ENCODE assay signal across 19 cellular contexts in genomic region chr14:58785741-58786140, GRCh38.
DNase-seq lines count a peak whose midpoint lies in the region; ATAC-seq, FAIRE-seq and TF ChIP-seq lines count a peak whose summit lies in the region.
"Had no signal": no experiment of that assay in that cellular context is flagged by ENCODE, and none has a peak within 500 bp of the region (broad histone marks: within the 10 kb centered on the region; RNA-seq: fewer than 3 reads in every experiment).

No MANE protein-coding gene starts in this region.

- peaks cover 6% of the 10 kb centered on the region for H3K27me3 ChIP-seq in bronchial epithelial cell (ENCODE audit: control insufficient read depth, insufficient read depth, low read length)
- no peaks in the 10 kb centered on the region for H3K27me3 ChIP-seq in sigmoid colon
- H3K27me3 ChIP-seq: BLaER1 had no signal

- H3K27me3 Mint-ChIP-seq in nephron (ENCODE audit: low read depth): no peaks in the 10 kb centered on the region
- H3K27me3 Mint-ChIP-seq: CD4-positive, CD25-positive, alpha-beta regulatory T cell had no signal

- WGBS in sigmoid colon, 2 donors: 62 to 74% methylated on average over 3 of the region's 3 CpGs

- intact Hi-C loops in sigmoid colon (cut with DNase I): no loop called here

- ATAC-seq in GM18858 (IDR thresholded peaks at IDR 0.05; ENCODE audit: unreplicated experiment) (no peak), HG03571 (IDR thresholded peaks at IDR 0.05; ENCODE audit: unreplicated experiment) (no peak)

- TF ChIP-seq EP300 in sigmoid colon (IDR thresholded peaks at IDR 0.05): no peak

- TF ChIP-seq CTCF in bronchial epithelial cell (IDR thresholded peaks at IDR 0.05; ENCODE audit: insufficient read depth, low read length, severe bottlenecking): no peak
- TF ChIP-seq CTCF in nephron (IDR thresholded peaks at IDR 0.05; ENCODE audit: unreplicated experiment in 3 of 3): no peak
- no peak for TF ChIP-seq CTCF in sigmoid colon (IDR thresholded peaks at IDR 0.05)

- H3K4me1 ChIP-seq in sigmoid colon: no peaks in the 10 kb centered on the region

- no peaks in the 10 kb centered on the region for H3K36me3 Mint-ChIP-seq in nephron (ENCODE audit: low read depth)
- H3K36me3 Mint-ChIP-seq: CD4-positive, CD25-positive, alpha-beta regulatory T cell had no signal

- no peaks in the 10 kb centered on the region for H3K9me3 Mint-ChIP-seq in nephron
- H3K9me3 Mint-ChIP-seq: HFFc6 had no signal

- DNase-seq in ELF-1 (ENCODE audit: low read depth, low spot score) (peak; percentile 36), bronchial epithelial cell (ENCODE audit: low read depth) (no peak), superior temporal gyrus (ENCODE audit: extremely low spot score) (peak; percentile 6), middle frontal gyrus (ENCODE audit: extremely low spot score, low spot score) (no peak), sigmoid colon (no peak)
- DNase-seq: 8988T; AML-193; CD4-positive, CD25-positive, alpha-beta regulatory T cell; DMS 273 treated with DMSO at 0.1 percent for 48 hours; DMS79; HCEC 1CT; HFFc6 had no signal

- H3K36me3 ChIP-seq in bronchial epithelial cell (ENCODE audit: control insufficient read depth, insufficient read depth, low read length): no peaks in the 10 kb centered on the region
- no peaks in the 10 kb centered on the region for H3K36me3 ChIP-seq in sigmoid colon
- H3K36me3 ChIP-seq: BLaER1 had no signal

- H3K27ac Mint-ChIP-seq in nephron: peak overlapping the region in 2 of 3 experiments; percentile 27 to 86
- H3K27ac Mint-ChIP-seq: CD4-positive, CD25-positive, alpha-beta regulatory T cell; HFFc6 had no signal

- H3K9me3 ChIP-seq in sigmoid colon: no peaks in the 10 kb centered on the region
- H3K9me3 ChIP-seq: BLaER1 had no signal

- no peak for TF ChIP-seq POLR2A in sigmoid colon (IDR thresholded peaks at IDR 0.05)

- H3K4me3 Mint-ChIP-seq in nephron: no peak overlapping the region
- H3K4me3 Mint-ChIP-seq: CD4-positive, CD25-positive, alpha-beta regulatory T cell; HFFc6 had no signal

- H3K4me3 ChIP-seq in bronchial epithelial cell (ENCODE audit: low read depth, low read length) (no peak overlapping the region), sigmoid colon (no peak overlapping the region)
- H3K4me3 ChIP-seq: BLaER1 had no signal

- H3K27ac ChIP-seq in sigmoid colon: no peak overlapping the region
- H3K27ac ChIP-seq: BLaER1, HL-60 had no signal

- H3K4me1 Mint-ChIP-seq in nephron: peaks cover 48% of the 10 kb centered on the region
- H3K4me1 Mint-ChIP-seq: CD4-positive, CD25-positive, alpha-beta regulatory T cell had no signal

- peak; percentile 18 for FAIRE-seq in bronchial epithelial cell (lab: Jason Lieb, UNC)
- FAIRE-seq: G401.6, GM12891 had no signal

Comparison
In these comparisons a context has a peak if more than half of its experiments do, and no peak if none do; other contexts are left out.
1. DNase-seq: peak in ELF-1 (single experiment) and superior temporal gyrus (single experiment); none in bronchial epithelial cell (single experiment), middle frontal gyrus (single experiment) and sigmoid colon (single experiment).